Comparison of ENCODE assay signal across 4 cellular contexts in the genomic region with DNA sequence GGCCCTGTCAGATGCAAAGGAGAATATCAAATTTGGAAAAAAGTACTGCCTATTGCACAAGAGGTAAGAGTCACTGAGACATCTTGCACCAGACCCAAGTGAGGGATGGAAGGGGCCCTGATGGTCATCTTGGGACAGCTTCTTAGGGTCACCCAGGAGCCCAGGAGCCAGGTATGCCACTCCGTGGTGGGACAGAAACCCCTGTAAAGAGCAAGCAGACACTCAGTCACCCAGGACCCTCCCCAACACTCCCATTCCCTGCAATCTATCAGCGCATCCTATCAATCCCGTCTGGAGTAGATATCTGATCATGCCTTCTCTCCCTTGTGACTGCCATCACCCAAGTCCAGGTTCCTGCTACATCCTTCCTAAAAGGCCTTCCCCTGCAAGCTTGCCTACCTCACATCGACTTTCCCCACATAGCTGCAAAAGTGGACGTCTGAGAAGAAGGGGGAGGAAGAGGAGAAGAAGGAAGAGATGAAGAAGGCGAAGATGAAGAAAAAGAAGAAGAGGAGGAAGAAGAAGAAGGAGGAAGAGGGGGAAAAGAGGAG. TPM values are rescaled to one million over a fixed set of nuclear protein-coding genes. Genes with fewer than 3 reads are reported as not detected.
"Had no signal": no experiment of that assay in that cellular context is flagged by ENCODE, and none has a peak within 500 bp of the region (broad histone marks: within the 10 kb centered on the region; RNA-seq: fewer than 3 reads in every experiment).

No MANE protein-coding gene starts in this region.

RNA-seq across cellular contexts. Expression of a gene that starts 30.7 kb away (rescaled TPM):
- polyA plus RNA-seq: heart left ventricle; naive thymus-derived CD4-positive, alpha-beta T cell; ovary; stomach had no signal
